In the genomic region with DNA sequence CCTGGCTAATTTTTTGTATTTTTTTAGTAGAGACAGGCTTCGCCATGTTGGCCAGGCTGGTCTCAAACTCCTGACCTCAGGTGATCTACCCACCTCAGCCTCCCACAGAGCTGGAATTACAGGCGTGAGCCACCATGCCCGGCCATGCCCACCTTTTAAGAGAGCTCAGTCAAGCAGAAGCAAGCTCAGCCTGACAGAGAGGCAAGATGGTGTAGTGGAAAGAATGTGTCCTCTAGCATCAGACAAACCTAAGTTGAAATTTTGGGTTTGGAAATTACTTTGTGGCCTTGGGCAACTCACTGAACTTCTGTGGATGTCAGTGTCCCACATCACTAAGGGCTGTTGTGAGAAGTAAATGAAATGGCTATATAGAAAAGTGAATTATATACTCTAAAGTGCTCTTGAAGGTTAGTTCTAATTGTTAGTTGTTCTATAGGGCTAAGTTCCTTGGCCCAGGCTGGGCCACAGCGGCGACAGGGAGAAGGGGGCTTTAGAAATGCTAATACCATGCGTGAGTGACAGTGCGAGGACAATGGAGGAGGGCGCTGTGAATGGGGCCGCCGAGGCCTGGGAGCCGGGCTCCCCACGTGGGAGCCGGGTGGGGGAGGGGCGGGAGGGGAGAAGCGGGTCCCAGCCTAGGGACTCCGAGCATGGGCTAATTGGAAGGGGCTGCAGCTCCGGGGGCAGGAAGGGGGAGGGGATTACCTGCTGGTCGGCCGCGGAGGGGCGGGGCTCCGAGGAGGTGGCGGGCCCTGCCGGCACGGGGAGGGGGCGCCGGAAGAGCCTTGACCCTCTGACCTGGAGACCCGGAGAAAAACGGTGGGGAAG, we compare ENCODE assay signal across 1 cellular context.
TF ChIP-seq lines count a peak whose summit lies in the region.

No MANE protein-coding gene starts in this region.

TF ChIP-seq in GM23338, 12 proteins besides CTCF, POLR2A, EP300 and RAD21:
- TF ChIP-seq, protein P1, sequence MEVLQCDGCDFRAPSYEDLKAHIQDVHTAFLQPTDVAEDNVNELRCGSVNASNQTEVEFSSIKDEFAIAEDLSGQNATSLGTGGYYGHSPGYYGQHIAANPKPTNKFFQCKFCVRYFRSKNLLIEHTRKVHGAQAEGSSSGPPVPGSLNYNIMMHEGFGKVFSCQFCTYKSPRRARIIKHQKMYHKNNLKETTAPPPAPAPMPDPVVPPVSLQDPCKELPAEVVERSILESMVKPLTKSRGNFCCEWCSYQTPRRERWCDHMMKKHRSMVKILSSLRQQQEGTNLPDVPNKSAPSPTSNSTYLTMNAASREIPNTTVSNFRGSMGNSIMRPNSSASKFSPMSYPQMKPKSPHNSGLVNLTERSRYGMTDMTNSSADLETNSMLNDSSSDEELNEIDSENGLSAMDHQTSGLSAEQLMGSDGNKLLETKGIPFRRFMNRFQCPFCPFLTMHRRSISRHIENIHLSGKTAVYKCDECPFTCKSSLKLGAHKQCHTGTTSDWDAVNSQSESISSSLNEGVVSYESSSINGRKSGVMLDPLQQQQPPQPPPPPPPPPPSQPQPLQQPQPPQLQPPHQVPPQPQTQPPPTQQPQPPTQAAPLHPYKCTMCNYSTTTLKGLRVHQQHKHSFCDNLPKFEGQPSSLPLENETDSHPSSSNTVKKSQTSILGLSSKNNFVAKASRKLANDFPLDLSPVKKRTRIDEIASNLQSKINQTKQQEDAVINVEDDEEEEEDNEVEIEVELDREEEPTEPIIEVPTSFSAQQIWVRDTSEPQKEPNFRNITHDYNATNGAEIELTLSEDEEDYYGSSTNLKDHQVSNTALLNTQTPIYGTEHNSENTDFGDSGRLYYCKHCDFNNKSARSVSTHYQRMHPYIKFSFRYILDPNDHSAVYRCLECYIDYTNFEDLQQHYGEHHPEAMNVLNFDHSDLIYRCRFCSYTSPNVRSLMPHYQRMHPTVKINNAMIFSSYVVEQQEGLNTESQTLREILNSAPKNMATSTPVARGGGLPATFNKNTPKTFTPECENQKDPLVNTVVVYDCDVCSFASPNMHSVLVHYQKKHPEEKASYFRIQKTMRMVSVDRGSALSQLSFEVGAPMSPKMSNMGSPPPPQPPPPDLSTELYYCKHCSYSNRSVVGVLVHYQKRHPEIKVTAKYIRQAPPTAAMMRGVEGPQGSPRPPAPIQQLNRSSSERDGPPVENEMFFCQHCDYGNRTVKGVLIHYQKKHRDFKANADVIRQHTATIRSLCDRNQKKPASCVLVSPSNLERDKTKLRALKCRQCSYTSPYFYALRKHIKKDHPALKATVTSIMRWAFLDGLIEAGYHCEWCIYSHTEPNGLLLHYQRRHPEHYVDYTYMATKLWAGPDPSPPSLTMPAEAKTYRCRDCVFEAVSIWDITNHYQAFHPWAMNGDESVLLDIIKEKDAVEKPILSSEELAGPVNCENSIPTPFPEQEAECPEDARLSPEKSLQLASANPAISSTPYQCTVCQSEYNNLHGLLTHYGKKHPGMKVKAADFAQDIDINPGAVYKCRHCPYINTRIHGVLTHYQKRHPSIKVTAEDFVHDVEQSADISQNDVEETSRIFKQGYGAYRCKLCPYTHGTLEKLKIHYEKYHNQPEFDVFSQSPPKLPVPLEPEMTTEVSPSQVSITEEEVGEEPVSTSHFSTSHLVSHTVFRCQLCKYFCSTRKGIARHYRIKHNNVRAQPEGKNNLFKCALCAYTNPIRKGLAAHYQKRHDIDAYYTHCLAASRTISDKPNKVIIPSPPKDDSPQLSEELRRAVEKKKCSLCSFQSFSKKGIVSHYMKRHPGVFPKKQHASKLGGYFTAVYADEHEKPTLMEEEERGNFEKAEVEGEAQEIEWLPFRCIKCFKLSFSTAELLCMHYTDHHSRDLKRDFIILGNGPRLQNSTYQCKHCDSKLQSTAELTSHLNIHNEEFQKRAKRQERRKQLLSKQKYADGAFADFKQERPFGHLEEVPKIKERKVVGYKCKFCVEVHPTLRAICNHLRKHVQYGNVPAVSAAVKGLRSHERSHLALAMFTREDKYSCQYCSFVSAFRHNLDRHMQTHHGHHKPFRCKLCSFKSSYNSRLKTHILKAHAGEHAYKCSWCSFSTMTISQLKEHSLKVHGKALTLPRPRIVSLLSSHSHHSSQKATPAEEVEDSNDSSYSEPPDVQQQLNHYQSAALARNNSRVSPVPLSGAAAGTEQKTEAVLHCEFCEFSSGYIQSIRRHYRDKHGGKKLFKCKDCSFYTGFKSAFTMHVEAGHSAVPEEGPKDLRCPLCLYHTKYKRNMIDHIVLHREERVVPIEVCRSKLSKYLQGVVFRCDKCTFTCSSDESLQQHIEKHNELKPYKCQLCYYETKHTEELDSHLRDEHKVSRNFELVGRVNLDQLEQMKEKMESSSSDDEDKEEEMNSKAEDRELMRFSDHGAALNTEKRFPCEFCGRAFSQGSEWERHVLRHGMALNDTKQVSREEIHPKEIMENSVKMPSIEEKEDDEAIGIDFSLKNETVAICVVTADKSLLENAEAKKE (CRISPR knock-in tag; IDR thresholded peaks at IDR 0.05): no peak
- TF ChIP-seq JUNB (IDR thresholded peaks at IDR 0.05; ENCODE audit: unreplicated experiment) (no peak), CREB1 (CRISPR knock-in tag; IDR thresholded peaks at IDR 0.05; ENCODE audit: low read depth) (no peak), NANOG (IDR thresholded peaks at IDR 0.05; ENCODE audit: borderline replicate concordance) (no peak), POLR2AphosphoS5 (IDR thresholded peaks at IDR 0.05; ENCODE audit: low read depth) (no peak), EZH2 (IDR thresholded peaks at IDR 0.05; ENCODE audit: low read depth, unreplicated experiment) (no peak), ZNF331 (CRISPR knock-in tag; IDR thresholded peaks at IDR 0.05; ENCODE audit: low read depth) (no peak), REST (IDR thresholded peaks at IDR 0.05; ENCODE audit: unreplicated experiment) (no peak), ZNF114 (CRISPR knock-in tag; IDR thresholded peaks at IDR 0.05) (no peak), STAT1 (IDR thresholded peaks at IDR 0.05; ENCODE audit: unreplicated experiment) (no peak), EZH2phosphoT487 (IDR thresholded peaks at IDR 0.05; ENCODE audit: unreplicated experiment) (no peak)
